In genomic region chr7:16724344-16724743, GRCh38 we compare ENCODE assay signal across 1 cellular context.
A peak's percentile ranks its signal among the peaks of the same experiment; 100 is the strongest.
TF ChIP-seq lines count a peak whose summit lies in the region.

No MANE protein-coding gene starts in this region.

TF ChIP-seq in liver, 16 proteins besides CTCF, POLR2A, EP300 and RAD21 (continued from another document):
- no peak for TF ChIP-seq ZBTB33 (IDR thresholded peaks at IDR 0.05)
- TF ChIP-seq RXRA (IDR thresholded peaks at IDR 0.05), result peak in 1 of 2 donors; percentile 36
- no peak for TF ChIP-seq MAX (IDR thresholded peaks at IDR 0.05)
- no peak for TF ChIP-seq NR2F2 (IDR thresholded peaks at IDR 0.05)
- no peak for TF ChIP-seq HNF4A (conservative IDR thresholded peaks at IDR 0.05)
- TF ChIP-seq, protein P1, sequence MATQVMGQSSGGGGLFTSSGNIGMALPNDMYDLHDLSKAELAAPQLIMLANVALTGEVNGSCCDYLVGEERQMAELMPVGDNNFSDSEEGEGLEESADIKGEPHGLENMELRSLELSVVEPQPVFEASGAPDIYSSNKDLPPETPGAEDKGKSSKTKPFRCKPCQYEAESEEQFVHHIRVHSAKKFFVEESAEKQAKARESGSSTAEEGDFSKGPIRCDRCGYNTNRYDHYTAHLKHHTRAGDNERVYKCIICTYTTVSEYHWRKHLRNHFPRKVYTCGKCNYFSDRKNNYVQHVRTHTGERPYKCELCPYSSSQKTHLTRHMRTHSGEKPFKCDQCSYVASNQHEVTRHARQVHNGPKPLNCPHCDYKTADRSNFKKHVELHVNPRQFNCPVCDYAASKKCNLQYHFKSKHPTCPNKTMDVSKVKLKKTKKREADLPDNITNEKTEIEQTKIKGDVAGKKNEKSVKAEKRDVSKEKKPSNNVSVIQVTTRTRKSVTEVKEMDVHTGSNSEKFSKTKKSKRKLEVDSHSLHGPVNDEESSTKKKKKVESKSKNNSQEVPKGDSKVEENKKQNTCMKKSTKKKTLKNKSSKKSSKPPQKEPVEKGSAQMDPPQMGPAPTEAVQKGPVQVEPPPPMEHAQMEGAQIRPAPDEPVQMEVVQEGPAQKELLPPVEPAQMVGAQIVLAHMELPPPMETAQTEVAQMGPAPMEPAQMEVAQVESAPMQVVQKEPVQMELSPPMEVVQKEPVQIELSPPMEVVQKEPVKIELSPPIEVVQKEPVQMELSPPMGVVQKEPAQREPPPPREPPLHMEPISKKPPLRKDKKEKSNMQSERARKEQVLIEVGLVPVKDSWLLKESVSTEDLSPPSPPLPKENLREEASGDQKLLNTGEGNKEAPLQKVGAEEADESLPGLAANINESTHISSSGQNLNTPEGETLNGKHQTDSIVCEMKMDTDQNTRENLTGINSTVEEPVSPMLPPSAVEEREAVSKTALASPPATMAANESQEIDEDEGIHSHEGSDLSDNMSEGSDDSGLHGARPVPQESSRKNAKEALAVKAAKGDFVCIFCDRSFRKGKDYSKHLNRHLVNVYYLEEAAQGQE (IDR thresholded peaks at IDR 0.05), result no peak
- no peak for TF ChIP-seq SP1 (IDR thresholded peaks at IDR 0.05)
- no peak for TF ChIP-seq HNF4G (IDR thresholded peaks at IDR 0.05)
- peak; percentile 49 for TF ChIP-seq YY1 (IDR thresholded peaks at IDR 0.05)
